In the genomic region with DNA sequence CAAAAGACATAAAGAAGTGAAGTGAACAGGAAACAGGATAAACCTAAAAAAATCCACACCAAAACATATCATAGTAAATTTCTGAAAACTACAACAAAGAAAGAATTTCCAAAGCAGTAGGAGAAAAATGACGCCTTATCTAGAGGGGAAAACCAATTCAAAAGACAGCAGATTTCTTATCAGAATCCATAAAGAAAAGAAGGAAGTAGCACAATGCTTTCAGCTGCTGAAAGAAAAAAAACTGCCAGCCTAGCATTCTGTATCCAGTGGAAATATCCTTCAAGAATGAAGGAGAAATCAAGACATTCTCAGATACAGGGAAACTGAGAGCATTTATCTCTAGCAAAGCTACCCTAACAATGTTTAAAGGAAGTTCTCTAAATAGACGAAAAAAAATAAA, we compare ENCODE assay signal across 35 cellular contexts. TPM values are rescaled to one million over a fixed set of nuclear protein-coding genes. Genes with fewer than 3 reads are reported as not detected.
A peak's percentile ranks its signal among the peaks of the same experiment; 100 is the strongest.
DNase-seq lines count a peak whose midpoint lies in the region; ATAC-seq, FAIRE-seq and TF ChIP-seq lines count a peak whose summit lies in the region.
"Had no signal": no experiment of that assay in that cellular context is flagged by ENCODE, and none has a peak within 500 bp of the region (broad histone marks: within the 10 kb centered on the region; RNA-seq: fewer than 3 reads in every experiment).

No MANE protein-coding gene starts in this region.

- intact Hi-C loops in left ventricle myocardium inferior (cut with micrococcal nuclease): no loop called here
- intact Hi-C loops in left ventricle myocardium superior (cut with micrococcal nuclease): no loop called here
- intact Hi-C loops in natural killer cell (cut with micrococcal nuclease): no loop called here

- peaks cover 32% of the 10 kb centered on the region for H3K36me3 ChIP-seq in left ventricle myocardium inferior
- peaks cover 98% of the 10 kb centered on the region for H3K36me3 ChIP-seq in endodermal cell (ENCODE audit: control insufficient read depth, insufficient read depth, low read length)
- no peaks in the 10 kb centered on the region for H3K36me3 ChIP-seq in mesendoderm (ENCODE audit: control insufficient read depth, insufficient read depth, low read length)
- H3K36me3 ChIP-seq in Karpas-422 (ENCODE audit: insufficient read depth, low read length): no peaks in the 10 kb centered on the region
- H3K36me3 ChIP-seq: SJCRH30 had no signal

- WGBS in endodermal cell (ENCODE audit: insufficient coverage in 1 of 2, insufficient read length in 1 of 2), 2 experiments: 75 to 91% methylated on average over 1 to 2 of the region's 2 CpGs
- no CpG with 5 or more reads among the region's 2 CpGs for WGBS in mesendoderm (ENCODE audit: extremely low coverage, insufficient coverage, low lambda C conversion rate)

- no peak for FAIRE-seq in D721Med (lab: Jason Lieb, UNC)

- H3K36me3 Mint-ChIP-seq in endodermal cell (ENCODE audit: low read depth) (peaks cover 45% of the 10 kb centered on the region), natural killer cell (no peaks in the 10 kb centered on the region)

- H3K4me1 Mint-ChIP-seq in endodermal cell: peaks cover 29% of the 10 kb centered on the region
- H3K4me1 Mint-ChIP-seq in natural killer cell: no peaks in the 10 kb centered on the region

- ATAC-seq in left ventricle myocardium superior (no peak), GM18868 (IDR thresholded peaks at IDR 0.05; ENCODE audit: unreplicated experiment) (no peak), natural killer cell (no peak)
- ATAC-seq: GM23338; naive thymus-derived CD4-positive, alpha-beta T cell; WTC11 had no signal

- H3K4me3 Mint-ChIP-seq in endodermal cell: no peak overlapping the region
- H3K4me3 Mint-ChIP-seq in natural killer cell: no peak overlapping the region
- H3K4me3 Mint-ChIP-seq: activated CD4-positive, alpha-beta T cell treated with anti-CD3 and anti-CD28 coated beads, Interleukin-2, amount 10 ng/mL, durations not matched to agents 24 days and 14 days; GM23338; naive thymus-derived CD4-positive, alpha-beta T cell; WTC11 had no signal

- peaks cover 6% of the 10 kb centered on the region for H3K9me3 ChIP-seq in left ventricle myocardium inferior (replicated peaks)
- peaks cover 17% of the 10 kb centered on the region for H3K9me3 ChIP-seq in endodermal cell (ENCODE audit: control insufficient read depth, low read length)
- no peaks in the 10 kb centered on the region for H3K9me3 ChIP-seq in Karpas-422 (ENCODE audit: low read length)
- H3K9me3 ChIP-seq: SJCRH30, upper lobe of left lung had no signal

- no peak overlapping the region for H2AFZ ChIP-seq in Karpas-422 (ENCODE audit: low read length)
- H2AFZ ChIP-seq: GM23338 had no signal

- peaks cover 9% of the 10 kb centered on the region for H3K79me1 ChIP-seq in mesendoderm (ENCODE audit: low read length)

- no peak overlapping the region for H3K23ac ChIP-seq in mesendoderm (ENCODE audit: low read length)

- no peak overlapping the region for H2BK15ac ChIP-seq in mesendoderm (replicated peaks; ENCODE audit: low read depth)

- no peaks in the 10 kb centered on the region for H3K9me2 ChIP-seq in Karpas-422 (replicated peaks; ENCODE audit: insufficient read depth, low read length)

- peaks cover 4% of the 10 kb centered on the region for H3K79me2 ChIP-seq in mesendoderm (ENCODE audit: control insufficient read depth, insufficient read depth, low read length)
- no peaks in the 10 kb centered on the region for H3K79me2 ChIP-seq in Karpas-422 (ENCODE audit: low read length)

- no peak overlapping the region for H2BK5ac ChIP-seq in mesendoderm (ENCODE audit: low read length)

- H3K4me1 ChIP-seq in left ventricle myocardium inferior: peaks cover 74% of the 10 kb centered on the region
- no peaks in the 10 kb centered on the region for H3K4me1 ChIP-seq in endodermal cell (ENCODE audit: control insufficient read depth, insufficient read depth, low read length)
- peaks cover 9% of the 10 kb centered on the region for H3K4me1 ChIP-seq in mesendoderm (ENCODE audit: control insufficient read depth, low read depth, low read length)
- no peaks in the 10 kb centered on the region for H3K4me1 ChIP-seq in Karpas-422 (ENCODE audit: low read length)
- H3K4me1 ChIP-seq: SJCRH30 had no signal

- no peak overlapping the region for H3K56ac ChIP-seq in mesendoderm (ENCODE audit: low read length)

- H2AK5ac ChIP-seq in mesendoderm (ENCODE audit: low read length): no peak overlapping the region

- peaks cover 15% of the 10 kb centered on the region for H3K9me3 Mint-ChIP-seq in endodermal cell
- no peaks in the 10 kb centered on the region for H3K9me3 Mint-ChIP-seq in natural killer cell

- TF ChIP-seq CTCF in left ventricle myocardium inferior (IDR thresholded peaks at IDR 0.05; ENCODE audit: borderline replicate concordance): no peak
- TF ChIP-seq CTCF in endodermal cell (conservative IDR thresholded peaks at IDR 0.05): no peak
- TF ChIP-seq CTCF in D721Med (IDR thresholded peaks at IDR 0.05; ENCODE audit: insufficient read depth, missing control alignments): no peak
- no peak for TF ChIP-seq CTCF in natural killer cell (IDR thresholded peaks at IDR 0.05)

- H4K20me1 ChIP-seq in Karpas-422 (ENCODE audit: insufficient read depth, low read depth, low read length): no peaks in the 10 kb centered on the region

- no peak overlapping the region for H4K8ac ChIP-seq in mesendoderm (ENCODE audit: low read depth, low read length)

- DNase-seq in left ventricle myocardium inferior (no peak), left ventricle myocardium superior (no peak), endodermal cell (no peak), mesendoderm (no peak), D721Med (ENCODE audit: insufficient read length, low spot score) (no peak), Karpas-422 (no peak), natural killer cell (no peak)
- DNase-seq: activated CD4-positive, alpha-beta T cell treated with anti-CD3 and anti-CD28 coated beads, Interleukin-2, amount 10 ng/mL, durations not matched to agents 24 days and 14 days; activated CD8-positive, alpha-beta memory T cell treated with anti-CD3 and anti-CD28 coated beads for 24 hours; activated naive CD4-positive, alpha-beta T cell treated with anti-CD3 and anti-CD28 coated beads, Interleukin-2, amount 50 U/mL, for 16 hours; activated T-cell treated with anti-CD3 and anti-CD28 coated beads for 4 hours; amniotic stem cell; brain microvascular endothelial cell; Calu3; dorsolateral prefrontal cortex; midbrain; MM.1S; naive thymus-derived CD4-positive, alpha-beta T cell; NCI-H1436 treated with DMSO at 0.1 percent for 48 hours; NCI-H774; SJCRH30; stimulated activated naive CD4-positive, alpha-beta T cell; SW 1271; T-helper 9 cell; upper lobe of left lung had no signal

- H3K9ac ChIP-seq in endodermal cell (ENCODE audit: extremely low read depth, low read length, poor library complexity, severe bottlenecking): no peak overlapping the region
- no peak overlapping the region for H3K9ac ChIP-seq in mesendoderm (ENCODE audit: low read length)
- H3K9ac ChIP-seq in Karpas-422 (ENCODE audit: low read length): no peak overlapping the region

- H3K4me3 ChIP-seq in left ventricle myocardium inferior (no peak overlapping the region), endodermal cell (ENCODE audit: low read length) (peak overlapping the region; percentile 1), mesendoderm (ENCODE audit: low read length) (no peak overlapping the region), Karpas-422 (ENCODE audit: low read length) (no peak overlapping the region)
- H3K4me3 ChIP-seq: dorsolateral prefrontal cortex, GM23338, SJCRH30, upper lobe of left lung had no signal

- no peak overlapping the region for H3K4me2 ChIP-seq in mesendoderm (ENCODE audit: low read length)
- no peak overlapping the region for H3K4me2 ChIP-seq in Karpas-422 (ENCODE audit: low read depth, low read length, poor library complexity, severe bottlenecking)
- H3K4me2 ChIP-seq: GM23338 had no signal

- H3K27ac ChIP-seq in left ventricle myocardium inferior (replicated peaks) (peak overlapping the region; percentile 19), endodermal cell (ENCODE audit: low read depth, low read length) (no peak overlapping the region), mesendoderm (ENCODE audit: low read depth, low read length) (no peak overlapping the region), Karpas-422 (ENCODE audit: low read length) (no peak overlapping the region)
- H3K27ac ChIP-seq: brain microvascular endothelial cell, dorsolateral prefrontal cortex, epithelial cell of prostate, SJCRH30 had no signal

- H2BK120ac ChIP-seq in mesendoderm (ENCODE audit: low read depth, low read length): no peak overlapping the region

- H3K27me3 Mint-ChIP-seq in endodermal cell (ENCODE audit: insufficient read depth): no peaks in the 10 kb centered on the region
- H3K27me3 Mint-ChIP-seq in natural killer cell (ENCODE audit: low read depth in 2 of 2): peaks cover 0 to 3% of the 10 kb centered on the region in 2 donors

- H3K4ac ChIP-seq in mesendoderm (ENCODE audit: low read depth, low read length): no peak overlapping the region

- H3K27me3 ChIP-seq in left ventricle myocardium inferior (ENCODE audit: low read depth) (no peaks in the 10 kb centered on the region), endodermal cell (ENCODE audit: control insufficient read depth, insufficient read depth, low read length, poor library complexity, severe bottlenecking) (no peaks in the 10 kb centered on the region), mesendoderm (ENCODE audit: insufficient read depth, low read length, poor library complexity) (no peaks in the 10 kb centered on the region), Karpas-422 (ENCODE audit: low read length) (no peaks in the 10 kb centered on the region)
- H3K27me3 ChIP-seq: brain microvascular endothelial cell, SJCRH30, upper lobe of left lung had no signal

- H3K18ac ChIP-seq in mesendoderm (ENCODE audit: low read length): peak overlapping the region; percentile 22

- H4K5ac ChIP-seq in mesendoderm (ENCODE audit: low read length): no peak overlapping the region

- H3K27ac Mint-ChIP-seq in endodermal cell: peak overlapping the region; percentile 45
- H3K27ac Mint-ChIP-seq in natural killer cell: no peak overlapping the region
- H3K27ac Mint-ChIP-seq: activated CD4-positive, alpha-beta T cell treated with anti-CD3 and anti-CD28 coated beads, Interleukin-2, amount 10 ng/mL, durations not matched to agents 24 days and 14 days; activated T-helper 2 cell treated with anti-CD3 and anti-CD28 coated beads, Interferon-gamma antibody, Interleukin-2, Interleukin-4, amounts not matched to agents 10 μg/mL and 5 μg/mL and 100 μg/mL, durations not matched to agents 14 hours and 24 hours and 36 hours; GM23338; naive thymus-derived CD4-positive, alpha-beta T cell; WTC11 had no signal

RNA-seq across cellular contexts. Expression of gene PDLIM1, which starts 37.8 kb away (rescaled TPM):
- total RNA-seq in left ventricle myocardium inferior (358 TPM), left ventricle myocardium superior (231 TPM), endodermal cell (100 to 1,000 TPM in 1 of 2 donors, 10 to 100 TPM in 1; 93.9 to 158 TPM), natural killer cell (10 to 100 TPM in 2 of 3 donors, 1 to 10 TPM in 1; 7.1 to 25.2 (median 24.5) TPM)
- 133 TPM for polyA plus RNA-seq in endodermal cell (2013, experiment 1 of 2)
- 133 TPM for polyA plus RNA-seq in endodermal cell (2013, experiment 2 of 2)
- 212 TPM for polyA plus RNA-seq in mesendoderm (2013, experiment 1 of 2)
- 220 TPM for polyA plus RNA-seq in mesendoderm (2013, experiment 2 of 2)
- total RNA-seq in Karpas-422 (2014; rRNA removed; shearing (Covaris generic); ENCODE audit: low replicate concordance): 0.22 and 0.54 TPM in 2 replicates

RNA-seq across cellular contexts. Expression of gene ACSM6, which starts 59.0 kb away (rescaled TPM):
- not detected for total RNA-seq in left ventricle myocardium inferior
- total RNA-seq in left ventricle myocardium superior: not detected
- total RNA-seq in endodermal cell: not detected
- polyA plus RNA-seq in endodermal cell (2013, experiment 1 of 2): not detected
- polyA plus RNA-seq in endodermal cell (2013, experiment 2 of 2): not detected
- 0.04 TPM for polyA plus RNA-seq in mesendoderm (2013, experiment 1 of 2)
- polyA plus RNA-seq in mesendoderm (2013, experiment 2 of 2): 0.04 TPM
- not detected in 2 replicates for total RNA-seq in Karpas-422 (2014; rRNA removed; shearing (Covaris generic); ENCODE audit: low replicate concordance)
- not detected for total RNA-seq in natural killer cell
- total RNA-seq: A172; activated CD4-positive, alpha-beta T cell treated with anti-CD3 and anti-CD28 coated beads, Interleukin-2, amount 10 ng/mL, durations not matched to agents 24 days and 14 days; activated T-helper 2 cell treated with anti-CD3 and anti-CD28 coated beads, Interferon-gamma antibody, Interleukin-2, Interleukin-4, amounts not matched to agents 10 μg/mL and 5 μg/mL and 100 μg/mL, durations not matched to agents 14 hours and 24 hours and 36 hours; Calu3; cerebellum; dorsolateral prefrontal cortex; glomerular endothelial cell; GM23338; HT-29; naive thymus-derived CD4-positive, alpha-beta T cell; RPMI7951; upper lobe of left lung; WTC11 had no signal
- polyA plus RNA-seq: naive thymus-derived CD4-positive, alpha-beta T cell had no signal
